19 cellular contexts compared by ENCODE assay signal in genomic region chr5:10831416-10831815, GRCh38.
DNase-seq lines count a peak whose midpoint lies in the region; ATAC-seq and TF ChIP-seq lines count a peak whose summit lies in the region.
"Had no signal": no experiment of that assay in that cellular context is flagged by ENCODE, and none has a peak within 500 bp of the region (broad histone marks: within the 10 kb centered on the region; RNA-seq: fewer than 3 reads in every experiment).

No MANE protein-coding gene starts in this region.

- no peak overlapping the region for H3K4me3 ChIP-seq in stomach
- no peak overlapping the region for H3K4me3 ChIP-seq in right atrium auricular region
- no peak overlapping the region for H3K4me3 ChIP-seq in ascending aorta
- H3K4me3 ChIP-seq: gastrocnemius medialis had no signal

- DNase-seq in GM04503 (ENCODE audit: low read depth) (peak; percentile 84), amniotic stem cell (lab: John Stamatoyannopoulos, UW) (peak; percentile 63), hepatic stellate cell (ENCODE audit: low spot score) (peak; percentile 74), stomach (no peak), right atrium auricular region (ENCODE audit: low spot score) (no peak), ascending aorta (ENCODE audit: low spot score in 2 of 2) (no peak), OCI-M1 (lab: John Stamatoyannopoulos, UW) (no peak)
- DNase-seq: activated CD8-positive, alpha-beta T cell treated with anti-CD3 and anti-CD28 coated beads, Interleukin-2, amount 10 ng/mL, durations not matched to agents 7 days and 5 days; aorta; DMS53; effector CD8-positive, alpha-beta T cell; gastrocnemius medialis; immature natural killer cell; NCI-H2081; NCI-H526 treated with DMSO at 0.1 percent for 48 hours; nucleus accumbens; stimulated activated naive B cell treated with anti-CD40 and anti-IgM and Interleukin-4, amounts not matched to agents 10 μg/mL and 1 μg/mL and 100 μg/mL, for 72 hours had no signal

- H3K27ac ChIP-seq in stomach (peak overlapping the region in 3 of 5 donors; percentile 18 to 67 (median 39)), right atrium auricular region (no peak overlapping the region), ascending aorta (peak overlapping the region in 1 of 2 donors; percentile 3)
- H3K27ac ChIP-seq: gastrocnemius medialis had no signal

- no peak for TF ChIP-seq EP300 in stomach (IDR thresholded peaks at IDR 0.05)

- no peak for ATAC-seq in GM19324 (IDR thresholded peaks at IDR 0.05; ENCODE audit: low FRiP score, unreplicated experiment)
- ATAC-seq: activated CD8-positive, alpha-beta T cell treated with anti-CD3 and anti-CD28 coated beads, Interleukin-2, amount 10 ng/mL, durations not matched to agents 7 days and 5 days; gastrocnemius medialis; Panc1; stimulated activated naive B cell treated with anti-CD40 and anti-IgM and Interleukin-4, amounts not matched to agents 10 μg/mL and 1 μg/mL and 100 μg/mL, for 72 hours had no signal

- TF ChIP-seq CTCF in stomach (IDR thresholded peaks at IDR 0.05) (no peak), right atrium auricular region (IDR thresholded peaks at IDR 0.05) (no peak), ascending aorta (IDR thresholded peaks at IDR 0.05) (no peak)

- peaks cover 0 to 7% (median 2%) of the 10 kb centered on the region in 4 donors for H3K4me1 ChIP-seq in stomach
- H3K4me1 ChIP-seq in right atrium auricular region, result no peaks in the 10 kb centered on the region
- H3K4me1 ChIP-seq in ascending aorta, result no peaks in the 10 kb centered on the region
- H3K4me1 ChIP-seq: gastrocnemius medialis had no signal

- H3K27me3 ChIP-seq in stomach, result no peaks in the 10 kb centered on the region
- no peaks in the 10 kb centered on the region for H3K27me3 ChIP-seq in right atrium auricular region
- H3K27me3 ChIP-seq in ascending aorta, result no peaks in the 10 kb centered on the region
- H3K27me3 ChIP-seq: gastrocnemius medialis had no signal

- TF ChIP-seq POLR2A in stomach (IDR thresholded peaks at IDR 0.05), result no peak

- intact Hi-C loops in stomach (cut with DNase I; ENCODE audit: low total_unique reads), result no loop called here
- intact Hi-C loops in ascending aorta (cut with DNase I), result no loop called here

- no peaks in the 10 kb centered on the region for H3K9me3 ChIP-seq in stomach
- H3K9me3 ChIP-seq in right atrium auricular region, result no peaks in the 10 kb centered on the region
- no peaks in the 10 kb centered on the region for H3K9me3 ChIP-seq in ascending aorta
- H3K9me3 ChIP-seq: gastrocnemius medialis had no signal

- 49 to 58% (median 52%) methylated on average over 7 of the region's 7 CpGs for WGBS in stomach, 5 donors

- H3K36me3 ChIP-seq in stomach (no peaks in the 10 kb centered on the region), right atrium auricular region (no peaks in the 10 kb centered on the region), ascending aorta (no peaks in the 10 kb centered on the region)
- H3K36me3 ChIP-seq: gastrocnemius medialis had no signal

Comparison
In these comparisons a context has a peak if more than half of its experiments do, and no peak if none do; other contexts are left out.
1. DNase-seq: peak in GM04503 (single experiment), amniotic stem cell (single experiment) and hepatic stellate cell (single experiment); none in stomach (single experiment), right atrium auricular region (single experiment), ascending aorta (0 of 2) and OCI-M1 (single experiment).
2. H3K27ac ChIP-seq: peak in stomach (3 of 5); none in right atrium auricular region (0 of 2).